19 cellular contexts compared by ENCODE assay signal in the genomic region with DNA sequence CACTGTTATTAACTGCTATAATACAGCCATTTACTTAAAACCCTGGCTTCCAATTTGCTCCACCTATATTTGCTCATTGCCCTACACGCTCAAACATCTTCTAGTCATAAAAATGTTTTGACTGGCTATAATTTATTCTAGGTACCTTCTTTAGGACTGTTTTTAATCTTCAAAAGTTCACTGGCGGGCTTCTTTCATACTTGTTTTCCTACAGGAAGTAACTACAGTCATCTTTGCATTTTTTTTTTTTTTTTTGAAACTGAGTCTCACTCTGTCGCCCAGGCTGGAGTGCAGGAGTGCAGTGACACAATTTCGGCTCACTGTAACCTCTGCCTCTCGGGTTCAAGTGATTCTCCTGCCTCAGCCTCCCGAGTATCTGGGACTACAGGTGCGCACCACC. TPM values are rescaled to one million over a fixed set of nuclear protein-coding genes. Genes with fewer than 3 reads are reported as not detected.
DNase-seq lines count a peak whose midpoint lies in the region; ATAC-seq and TF ChIP-seq lines count a peak whose summit lies in the region.
"Had no signal": no experiment of that assay in that cellular context is flagged by ENCODE, and none has a peak within 500 bp of the region (broad histone marks: within the 10 kb centered on the region; RNA-seq: fewer than 3 reads in every experiment).

No MANE protein-coding gene starts in this region.

- peaks cover 63% of the 10 kb centered on the region for H3K36me3 Mint-ChIP-seq in stimulated activated naive CD8-positive, alpha-beta T cell treated with anti-CD3 and anti-CD28 coated beads, Interleukin-15, Interleukin-2, amounts not matched to agents 100 ng/mL and 50 ng/mL, for 24 hours (ENCODE audit: low read depth)
- H3K36me3 Mint-ChIP-seq in activated T-cell treated with anti-CD3 and anti-CD28 coated beads, Interleukin-2, amount 50 U/mL, for 4 hours (ENCODE audit: insufficient read depth) = peaks cover 28% of the 10 kb centered on the region
- H3K36me3 Mint-ChIP-seq in glutamatergic neuron (ENCODE audit: unreplicated experiment) = no peaks in the 10 kb centered on the region

- H3K4me1 Mint-ChIP-seq in stimulated activated naive CD8-positive, alpha-beta T cell treated with anti-CD3 and anti-CD28 coated beads, Interleukin-15, Interleukin-2, amounts not matched to agents 100 ng/mL and 50 ng/mL, for 24 hours (ENCODE audit: low read depth) = peaks cover 22% of the 10 kb centered on the region
- H3K4me1 Mint-ChIP-seq in activated T-cell treated with anti-CD3 and anti-CD28 coated beads, Interleukin-2, amount 50 U/mL, for 4 hours (ENCODE audit: low read depth) = peaks cover 13% of the 10 kb centered on the region
- H3K4me1 Mint-ChIP-seq in glutamatergic neuron (ENCODE audit: low read depth, unreplicated experiment) = peaks cover 6% of the 10 kb centered on the region
- H3K4me1 Mint-ChIP-seq: endodermal cell, mesothelial cell of epicardium had no signal

- no peaks in the 10 kb centered on the region for H3K27me3 Mint-ChIP-seq in stimulated activated naive CD8-positive, alpha-beta T cell treated with anti-CD3 and anti-CD28 coated beads, Interleukin-15, Interleukin-2, amounts not matched to agents 100 ng/mL and 50 ng/mL, for 24 hours
- H3K27me3 Mint-ChIP-seq in activated T-cell treated with anti-CD3 and anti-CD28 coated beads, Interleukin-2, amount 50 U/mL, for 4 hours (ENCODE audit: low read depth) = no peaks in the 10 kb centered on the region
- no peaks in the 10 kb centered on the region for H3K27me3 Mint-ChIP-seq in glutamatergic neuron (ENCODE audit: unreplicated experiment)

- H3K9me3 Mint-ChIP-seq in stimulated activated naive CD8-positive, alpha-beta T cell treated with anti-CD3 and anti-CD28 coated beads, Interleukin-15, Interleukin-2, amounts not matched to agents 100 ng/mL and 50 ng/mL, for 24 hours = no peaks in the 10 kb centered on the region
- no peaks in the 10 kb centered on the region for H3K9me3 Mint-ChIP-seq in activated T-cell treated with anti-CD3 and anti-CD28 coated beads, Interleukin-2, amount 50 U/mL, for 4 hours
- no peaks in the 10 kb centered on the region for H3K9me3 Mint-ChIP-seq in glutamatergic neuron (ENCODE audit: unreplicated experiment)
- H3K9me3 Mint-ChIP-seq: endodermal cell, mesothelial cell of epicardium had no signal

- H3K4me3 Mint-ChIP-seq in stimulated activated naive CD8-positive, alpha-beta T cell treated with anti-CD3 and anti-CD28 coated beads, Interleukin-15, Interleukin-2, amounts not matched to agents 100 ng/mL and 50 ng/mL, for 24 hours = no peak overlapping the region
- H3K4me3 Mint-ChIP-seq in activated T-cell treated with anti-CD3 and anti-CD28 coated beads, Interleukin-2, amount 50 U/mL, for 4 hours = no peak overlapping the region
- peak overlapping the region; percentile 13 for H3K4me3 Mint-ChIP-seq in glutamatergic neuron (ENCODE audit: unreplicated experiment)
- H3K4me3 Mint-ChIP-seq: endodermal cell, mesothelial cell of epicardium had no signal

- TF ChIP-seq CTCF in glutamatergic neuron (IDR thresholded peaks at IDR 0.05; ENCODE audit: partially characterized antibody, unreplicated experiment) = no peak

- peak overlapping the region; percentile 80 for H3K27ac Mint-ChIP-seq in stimulated activated naive CD8-positive, alpha-beta T cell treated with anti-CD3 and anti-CD28 coated beads, Interleukin-15, Interleukin-2, amounts not matched to agents 100 ng/mL and 50 ng/mL, for 24 hours
- peak overlapping the region; percentile 34 for H3K27ac Mint-ChIP-seq in glutamatergic neuron (ENCODE audit: unreplicated experiment)
- H3K27ac Mint-ChIP-seq: endodermal cell, mesothelial cell of epicardium had no signal

- DNase-seq in stimulated activated naive CD8-positive, alpha-beta T cell treated with anti-CD3 and anti-CD28 coated beads, Interleukin-15, Interleukin-2, amounts not matched to agents 100 U/mL and 50 U/mL, for 24 hours = no peak
- no peak for DNase-seq in activated T-cell treated with anti-CD3 and anti-CD28 coated beads, Interleukin-2, amount 50 U/mL, for 4 hours
- no peak for DNase-seq in glutamatergic neuron
- no peak for DNase-seq in cortex of kidney (lab: John Stamatoyannopoulos, UW)
- DNase-seq in NCI-H345 treated with DMSO at 0.1 percent for 48 hours (lab: John Stamatoyannopoulos, UW; ENCODE audit: unreplicated experiment) = no peak
- DNase-seq in T1000 (lab: John Stamatoyannopoulos, UW) = no peak
- DNase-seq: activated CD4-positive, CD25-positive, alpha-beta regulatory T cell; aorta; Caco-2; EL; endodermal cell; MG63; NCI-H1436 treated with DMSO at 0.1 percent for 48 hours; NCI-H2171; NCI-H774; OCI-M1; SIG-M5 had no signal

- ATAC-seq in stimulated activated naive CD8-positive, alpha-beta T cell treated with anti-CD3 and anti-CD28 coated beads, Interleukin-15, Interleukin-2, amounts not matched to agents 100 U/mL and 50 U/mL, for 24 hours = no peak
- peak; percentile 73 to 75 for ATAC-seq in activated T-cell treated with anti-CD3 and anti-CD28 coated beads, Interleukin-2, amount 50 U/mL, for 4 hours

RNA-seq across cellular contexts. Expression of a gene that starts 32.5 kb away (rescaled TPM):
- 10 to 100 TPM; 35.9 to 42.3 (median 37.5) TPM for total RNA-seq in activated T-cell treated with anti-CD3 and anti-CD28 coated beads, Interleukin-2, amount 50 U/mL, for 4 hours
- total RNA-seq in glutamatergic neuron (ENCODE audit: unreplicated experiment) = 38.4 TPM

RNA-seq across cellular contexts. Expression of a gene that starts 32.8 kb away (rescaled TPM):
- total RNA-seq in activated T-cell treated with anti-CD3 and anti-CD28 coated beads, Interleukin-2, amount 50 U/mL, for 4 hours = 10 to 100 TPM; 16.7 to 17.7 (median 17.4) TPM
- 11.1 TPM for total RNA-seq in glutamatergic neuron (ENCODE audit: unreplicated experiment)

RNA-seq across cellular contexts. Expression of a gene that starts 49.5 kb away (rescaled TPM):
- 1 to 10 TPM; 7.3 to 9.3 (median 9.2) TPM for total RNA-seq in activated T-cell treated with anti-CD3 and anti-CD28 coated beads, Interleukin-2, amount 50 U/mL, for 4 hours
- total RNA-seq in glutamatergic neuron (ENCODE audit: unreplicated experiment) = 19.6 TPM
